ENCODE assay signal across 8 cellular contexts in genomic region chr17:73311781-73312641, GRCh38. TPM values are rescaled to one million over a fixed set of nuclear protein-coding genes. Genes with fewer than 3 reads are reported as not detected.
DNase-seq lines count a peak whose midpoint lies in the region; ATAC-seq and TF ChIP-seq lines count a peak whose summit lies in the region.

TSS of gene CDC42EP4 (minus strand) at chr17:73312001. CDS start at chr17:73286500, 25,501 bp downstream.

- 0 out of 2 replicates have a peak, but pooled peaks cover 5% of the 10 kb centered on the region for H3K9me3 ChIP-seq in SJSA1 (replicated peaks)
- H3K9me3 ChIP-seq in neural progenitor cell (ENCODE audit: low read depth), result no peaks in the 10 kb centered on the region
- H3K9me3 ChIP-seq in stomach smooth muscle (ENCODE audit: control insufficient read depth in 2 of 2, low read length in 2 of 2), result no peaks in the 10 kb centered on the region

- H4K20me1 ChIP-seq in GM23338 (replicated peaks; ENCODE audit: insufficient read depth), result no peaks in the 10 kb centered on the region
- H4K20me1 ChIP-seq in neural progenitor cell (ENCODE audit: low read depth), result peaks cover 24% of the 10 kb centered on the region

- H3K4me3 Mint-ChIP-seq in GM23338, result peak within 1 kb of the TSS; percentile 93
- peak within 1 kb of the TSS; percentile 80 for H3K4me3 Mint-ChIP-seq in activated naive CD4-positive, alpha-beta T cell treated with anti-CD3 and anti-CD28 coated beads for 36 hours
- H3K4me3 Mint-ChIP-seq in neural progenitor cell, result peak within 1 kb of the TSS; percentile 98

- H3K27ac ChIP-seq in GM23338 (ENCODE audit: low read depth) (0 out of 2 replicates have a peak within 1 kb of the TSS, but pooled peaks have one; percentile 63), SJSA1 (peak within 1 kb of the TSS; percentile 91), neural progenitor cell (peak within 1 kb of the TSS; percentile 95), stomach smooth muscle (ENCODE audit: low read length) (peak within 1 kb of the TSS; percentile 98)

- H3K27me3 ChIP-seq in GM23338 (ENCODE audit: insufficient read depth) (peaks cover 17% of the 10 kb centered on the region), SJSA1 (replicated peaks) (no peaks in the 10 kb centered on the region), neural progenitor cell (peaks cover 14% of the 10 kb centered on the region), stomach smooth muscle (ENCODE audit: control insufficient read depth in 1 of 2, insufficient read depth in 2 of 2, low read length in 2 of 2) (no peaks in the 10 kb centered on the region)

- H2AFZ ChIP-seq in GM23338 (peak within 1 kb of the TSS; percentile 95), neural progenitor cell (replicated peaks) (peak within 1 kb of the TSS; percentile 75)

- H3K36me3 ChIP-seq in GM23338 (ENCODE audit: insufficient read depth) (no peaks in the 10 kb centered on the region), SJSA1 (peaks cover 36% of the 10 kb centered on the region), neural progenitor cell (no peaks in the 10 kb centered on the region), stomach smooth muscle (ENCODE audit: control insufficient read depth in 2 of 2, insufficient read depth in 2 of 2, low read length in 2 of 2) (peaks cover 0 to 3% of the 10 kb centered on the region in 2 donors)

- H3K4me3 ChIP-seq in GM23338 (peak within 1 kb of the TSS; percentile 92), SJSA1 (peak within 1 kb of the TSS; percentile 94), neural progenitor cell (peak within 1 kb of the TSS; percentile 77), stomach smooth muscle (ENCODE audit: low read length in 2 of 2) (peak within 1 kb of the TSS; percentile 94 to 99)

- H3F3A ChIP-seq in GM23338 (replicated peaks; ENCODE audit: low read depth) (peaks cover 6% of the 10 kb centered on the region; the same call in 1 of the 2 replicates), neural progenitor cell (ENCODE audit: low read depth) (peaks cover 35% of the 10 kb centered on the region)

- H3K27me3 Mint-ChIP-seq in GM23338 (ENCODE audit: insufficient read depth, low read depth, poor library complexity) (peaks cover 29% of the 10 kb centered on the region), neural progenitor cell (ENCODE audit: insufficient read depth, low read depth) (peaks cover 6% of the 10 kb centered on the region)
- no peaks in the 10 kb centered on the region for H3K27me3 Mint-ChIP-seq in activated naive CD4-positive, alpha-beta T cell treated with anti-CD3 and anti-CD28 coated beads for 36 hours (ENCODE audit: low read depth)

- H3K27ac Mint-ChIP-seq in GM23338 (no peak within 1 kb of the TSS), neural progenitor cell (peak within 1 kb of the TSS; percentile 90)
- H3K27ac Mint-ChIP-seq in activated naive CD4-positive, alpha-beta T cell treated with anti-CD3 and anti-CD28 coated beads for 36 hours, result no peak within 1 kb of the TSS

- H3K79me2 ChIP-seq in GM23338 (replicated peaks; ENCODE audit: insufficient read depth) (peaks cover 24% of the 10 kb centered on the region), neural progenitor cell (ENCODE audit: low read depth) (peaks cover 29% of the 10 kb centered on the region)

- H3K4me1 Mint-ChIP-seq in GM23338 (peaks cover 31% of the 10 kb centered on the region), neural progenitor cell (peaks cover 26% of the 10 kb centered on the region)
- H3K4me1 Mint-ChIP-seq in activated naive CD4-positive, alpha-beta T cell treated with anti-CD3 and anti-CD28 coated beads for 36 hours (ENCODE audit: low read depth), result peaks cover 10% of the 10 kb centered on the region

- intact Hi-C loops in activated naive CD4-positive, alpha-beta T cell treated with anti-CD3 and anti-CD28 coated beads for 36 hours (cut with micrococcal nuclease), result loop anchor here (1.0 to 5.0 kb wide), 5 partner anchors 55 to 585 kb away; partner anchors contain the start of gene SLC39A11

- TF ChIP-seq CTCF in GM23338 (conservative IDR thresholded peaks at IDR 0.05; ENCODE audit: low read depth in 2 of 2), result no peak
- TF ChIP-seq CTCF in neural progenitor cell (IDR thresholded peaks at IDR 0.05), result no peak

- H3K4me2 ChIP-seq in GM23338 (peak within 1 kb of the TSS; percentile 100), neural progenitor cell (peak within 1 kb of the TSS; percentile 100)

- peak; percentile 96 for DNase-seq in EL
- DNase-seq in GM23338 (ENCODE audit: low spot score), result peak; percentile 95
- DNase-seq in LoVo (ENCODE audit: low spot score), result peak; percentile 94
- peak; percentile 97 to 99 for DNase-seq in SJSA1 (ENCODE audit: low read depth in 1 of 2, low spot score in 2 of 2)
- peak; percentile 91 for DNase-seq in activated naive CD4-positive, alpha-beta T cell treated with anti-CD3 and anti-CD28 coated beads for 36 hours
- DNase-seq in foreskin melanocyte, result peak; percentile 83
- peak; percentile 97 for DNase-seq in neural progenitor cell (ENCODE audit: low spot score)

- CTCF ChIA-PET in activated naive CD4-positive, alpha-beta T cell treated with anti-CD3 and anti-CD28 coated beads for 36 hours (lab: Charles Lee), result interaction anchor here (0.5 to 1.6 kb wide), 4 partner anchors 54 to 1772 kb away, joined by 3 to 6 read pairs (median 3); no protein-coding TSS in a partner anchor

- H3K9me3 Mint-ChIP-seq in GM23338 (no peaks in the 10 kb centered on the region; the same call in 2 of the 3 replicates), neural progenitor cell (no peaks in the 10 kb centered on the region)
- no peaks in the 10 kb centered on the region for H3K9me3 Mint-ChIP-seq in activated naive CD4-positive, alpha-beta T cell treated with anti-CD3 and anti-CD28 coated beads for 36 hours

- peak within 1 kb of the TSS; percentile 68 for H3K9ac ChIP-seq in neural progenitor cell
- H3K9ac ChIP-seq in stomach smooth muscle (ENCODE audit: low read length in 2 of 2), result peak within 1 kb of the TSS; percentile 96 to 99

- peak; percentile 81 for ATAC-seq in GM23338

- H3K4me1 ChIP-seq in GM23338 (ENCODE audit: insufficient read depth), result peaks cover 41% of the 10 kb centered on the region
- peaks cover 48% of the 10 kb centered on the region for H3K4me1 ChIP-seq in SJSA1 (replicated peaks)
- peaks cover 27% of the 10 kb centered on the region for H3K4me1 ChIP-seq in neural progenitor cell
- H3K4me1 ChIP-seq in stomach smooth muscle (ENCODE audit: control insufficient read depth, insufficient read depth, low read length), result peaks cover 40% of the 10 kb centered on the region

- 0 out of 3 replicates have a peak, but pooled peaks cover 2% of the 10 kb centered on the region for H3K36me3 Mint-ChIP-seq in GM23338 (ENCODE audit: low read depth)
- no peaks in the 10 kb centered on the region for H3K36me3 Mint-ChIP-seq in activated naive CD4-positive, alpha-beta T cell treated with anti-CD3 and anti-CD28 coated beads for 36 hours (ENCODE audit: low read depth)
- H3K36me3 Mint-ChIP-seq in neural progenitor cell, result peaks cover 2% of the 10 kb centered on the region

- no peaks in the 10 kb centered on the region for H3K9me2 ChIP-seq in GM23338 (ENCODE audit: insufficient read depth)

TF ChIP-seq in GM23338, 12 proteins besides CTCF, POLR2A, EP300 and RAD21 (continues in another document):
- TF ChIP-seq REST (IDR thresholded peaks at IDR 0.05; ENCODE audit: unreplicated experiment) (no peak), EZH2 (IDR thresholded peaks at IDR 0.05; ENCODE audit: low read depth, unreplicated experiment) (no peak), STAT1 (IDR thresholded peaks at IDR 0.05; ENCODE audit: unreplicated experiment) (no peak), ETS1 (IDR thresholded peaks at IDR 0.05) (no peak), JUNB (IDR thresholded peaks at IDR 0.05; ENCODE audit: unreplicated experiment) (no peak), EZH2phosphoT487 (IDR thresholded peaks at IDR 0.05; ENCODE audit: unreplicated experiment) (no peak)

RNA-seq across cellular contexts. Expression of gene CDC42EP4, which starts in this region (rescaled TPM):
- total RNA-seq in GM23338 (2014; rRNA removed; shearing (Covaris generic)), result 16.2 and 19.9 TPM in 2 replicates
- 4.1 and 4.4 TPM in 2 replicates for polyA plus RNA-seq in GM23338 (2016; fragmentation: Nextera tagmentation; extraction: Ambion mirVana)
- 55.2 and 76.1 TPM in 2 replicates for total RNA-seq in SJSA1 (2014; rRNA removed; shearing (Covaris generic))
- total RNA-seq in activated naive CD4-positive, alpha-beta T cell treated with anti-CD3 and anti-CD28 coated beads for 36 hours, result 1 to 10 TPM; 1.7 to 2.1 TPM
- total RNA-seq in neural progenitor cell (ENCODE audit: low replicate concordance), result 10.8 and 28.9 TPM in 2 replicates

Comparison
In these comparisons a context has a peak if more than half of its experiments do, and no peak if none do; other contexts are left out.
1. Peak in every context shown above with its lines: DNase-seq, ATAC-seq, H3K4me3 ChIP-seq and H3K27ac ChIP-seq.